26 cellular contexts compared by ENCODE assay signal in genomic region chr2:45178854-45179253, GRCh38.
A peak's percentile ranks its signal among the peaks of the same experiment; 100 is the strongest.
DNase-seq lines count a peak whose midpoint lies in the region; ATAC-seq, FAIRE-seq and TF ChIP-seq lines count a peak whose summit lies in the region.
"Had no signal": no experiment of that assay in that cellular context is flagged by ENCODE, and none has a peak within 500 bp of the region (broad histone marks: within the 10 kb centered on the region; RNA-seq: fewer than 3 reads in every experiment).

No MANE protein-coding gene starts in this region.

- H4K20me1 ChIP-seq in DND-41 (ENCODE audit: insufficient read depth, low read length) = no peaks in the 10 kb centered on the region

- peaks cover 3% of the 10 kb centered on the region for H3K9me3 Mint-ChIP-seq in activated T-helper 17 cell treated with anti-CD3 and anti-CD28 coated beads, Interleukin-2, amount 50 U/mL, for 72 hours
- H3K9me3 Mint-ChIP-seq: activated naive CD4-positive, alpha-beta T cell treated with anti-CD3 and anti-CD28 coated beads, Interleukin-2, amount 10 ng/mL, durations not matched to agents 7 days and 5 days had no signal

- FAIRE-seq in bronchial epithelial cell (lab: Jason Lieb, UNC) = no peak
- FAIRE-seq: islet of Langerhans had no signal

- H3K79me2 ChIP-seq in DND-41 (ENCODE audit: insufficient read depth, low read length) = no peaks in the 10 kb centered on the region

- H3K4me3 Mint-ChIP-seq in activated T-helper 17 cell treated with anti-CD3 and anti-CD28 coated beads, Interleukin-2, amount 50 U/mL, for 72 hours = no peak overlapping the region
- H3K4me3 Mint-ChIP-seq: activated naive CD4-positive, alpha-beta T cell treated with anti-CD3 and anti-CD28 coated beads, Interleukin-2, amount 10 ng/mL, durations not matched to agents 7 days and 5 days; CD4-positive, CD25-positive, alpha-beta regulatory T cell; T-cell had no signal

- H3K4me1 ChIP-seq in DND-41 (ENCODE audit: insufficient read depth, low read length) = peaks cover 24% of the 10 kb centered on the region
- peaks cover 0 to 14% (median 8%) of the 10 kb centered on the region in 4 donors for H3K4me1 ChIP-seq in tibial artery
- H3K4me1 ChIP-seq: ascending aorta, lower lobe of right lung, thyroid gland had no signal

- DNase-seq in DND-41 (no peak), M059J (ENCODE audit: low read depth) (peak; percentile 37), bronchial epithelial cell (ENCODE audit: low read depth) (peak; percentile 12), renal cortical epithelial cell (ENCODE audit: low read depth) (peak; percentile 25), NCI-H2029 treated with DMSO at 0.1 percent for 48 hours (lab: John Stamatoyannopoulos, UW) (no peak), tibial artery (no peak)
- DNase-seq: activated CD4-positive, alpha-beta T cell treated with anti-CD3 and anti-CD28 coated beads, Interleukin-2, amount 50 U/mL, for 48 hours; activated naive CD4-positive, alpha-beta T cell treated with anti-CD3 and anti-CD28 coated beads, Interleukin-2, amount 10 ng/mL, durations not matched to agents 7 days and 5 days; activated T-cell treated with anti-CD3 and anti-CD28 coated beads, Interleukin-2, amount 50 U/mL, for 1 hour; CD4-positive, CD25-positive, alpha-beta regulatory T cell; DMS79; KBM-7; lower lobe of right lung; NCI-H1105; NCI-H2107; NCI-H524 treated with DMSO at 0.1 percent for 48 hours; occipital lobe; right cardiac atrium; stimulated activated naive CD4-positive, alpha-beta T cell; T-cell; thyroid gland had no signal

- no peak overlapping the region for H3K27ac Mint-ChIP-seq in activated T-helper 17 cell treated with anti-CD3 and anti-CD28 coated beads, Interleukin-2, amount 50 U/mL, for 72 hours
- H3K27ac Mint-ChIP-seq: activated naive CD4-positive, alpha-beta T cell treated with anti-CD3 and anti-CD28 coated beads, Interleukin-2, amount 10 ng/mL, durations not matched to agents 7 days and 5 days; CD4-positive, CD25-positive, alpha-beta regulatory T cell; T-cell had no signal

- no peak for ATAC-seq in DND-41 (ENCODE audit: insufficient read depth, low read depth)
- no peak for ATAC-seq in activated T-helper 17 cell treated with anti-CD3 and anti-CD28 coated beads, Interleukin-2, amount 50 U/mL, for 72 hours (replicated peaks)
- ATAC-seq: lower lobe of right lung, right cardiac atrium, Right ventricle myocardium inferior, T-cell had no signal

- no peak overlapping the region for H3K4me3 ChIP-seq in DND-41 (ENCODE audit: low read depth in 1 of 2, low read length in 2 of 2)
- H3K4me3 ChIP-seq in bronchial epithelial cell (ENCODE audit: low read depth, low read length) = no peak overlapping the region
- no peak overlapping the region for H3K4me3 ChIP-seq in tibial artery
- H3K4me3 ChIP-seq: ascending aorta, lower lobe of right lung, thyroid gland had no signal

- no peaks in the 10 kb centered on the region for H3K9me3 ChIP-seq in DND-41 (ENCODE audit: insufficient read depth, low read length, severe bottlenecking)
- no peaks in the 10 kb centered on the region for H3K9me3 ChIP-seq in tibial artery
- H3K9me3 ChIP-seq: ascending aorta, lower lobe of right lung, thyroid gland had no signal

- no peaks in the 10 kb centered on the region for H3K36me3 Mint-ChIP-seq in activated T-helper 17 cell treated with anti-CD3 and anti-CD28 coated beads, Interleukin-2, amount 50 U/mL, for 72 hours (ENCODE audit: low read depth)
- H3K36me3 Mint-ChIP-seq: activated naive CD4-positive, alpha-beta T cell treated with anti-CD3 and anti-CD28 coated beads, Interleukin-2, amount 10 ng/mL, durations not matched to agents 7 days and 5 days; CD4-positive, CD25-positive, alpha-beta regulatory T cell; T-cell had no signal

- H3K27ac ChIP-seq in DND-41 (ENCODE audit: low read length) (0 out of 2 replicates have a peak overlapping the region, but pooled peaks have one; percentile 22), tibial artery (no peak overlapping the region)
- H3K27ac ChIP-seq: ascending aorta, lower lobe of right lung, thyroid gland, VCaP had no signal

- peaks cover 30% of the 10 kb centered on the region for H3K27me3 Mint-ChIP-seq in activated T-helper 17 cell treated with anti-CD3 and anti-CD28 coated beads, Interleukin-2, amount 50 U/mL, for 72 hours

- no peaks in the 10 kb centered on the region for H3K4me1 Mint-ChIP-seq in activated T-helper 17 cell treated with anti-CD3 and anti-CD28 coated beads, Interleukin-2, amount 50 U/mL, for 72 hours
- H3K4me1 Mint-ChIP-seq: activated naive CD4-positive, alpha-beta T cell treated with anti-CD3 and anti-CD28 coated beads, Interleukin-2, amount 10 ng/mL, durations not matched to agents 7 days and 5 days; CD4-positive, CD25-positive, alpha-beta regulatory T cell; T-cell had no signal

- no peak overlapping the region for H2AFZ ChIP-seq in DND-41 (ENCODE audit: low read depth, low read length)

- no peak for TF ChIP-seq CTCF in DND-41 (IDR thresholded peaks at IDR 0.05; ENCODE audit: borderline replicate concordance, extremely low read depth, low read length, poor library complexity, severe bottlenecking)
- no peak for TF ChIP-seq CTCF in bronchial epithelial cell (IDR thresholded peaks at IDR 0.05; ENCODE audit: insufficient read depth, low read length, severe bottlenecking)
- TF ChIP-seq CTCF in tibial artery (IDR thresholded peaks at IDR 0.05) = no peak

- intact Hi-C loops in tibial artery (cut with DNase I; ENCODE audit: low total_unique reads) = no loop called here

- H3K36me3 ChIP-seq in DND-41 (ENCODE audit: insufficient read depth, low read length) (no peaks in the 10 kb centered on the region), bronchial epithelial cell (ENCODE audit: control insufficient read depth, insufficient read depth, low read length) (no peaks in the 10 kb centered on the region), tibial artery (no peaks in the 10 kb centered on the region)
- H3K36me3 ChIP-seq: ascending aorta, lower lobe of right lung, thyroid gland had no signal

- no peak overlapping the region for H3K4me2 ChIP-seq in DND-41 (ENCODE audit: insufficient read depth, low read length)

- H3K9ac ChIP-seq in DND-41 (ENCODE audit: low read depth, low read length) = no peak overlapping the region

- H3K27me3 ChIP-seq in DND-41 (ENCODE audit: insufficient read depth, low read length, poor library complexity) (no peaks in the 10 kb centered on the region), bronchial epithelial cell (ENCODE audit: control insufficient read depth, insufficient read depth, low read length) (no peaks in the 10 kb centered on the region), tibial artery (no peaks in the 10 kb centered on the region)
- H3K27me3 ChIP-seq: ascending aorta, thyroid gland had no signal

Comparison
In these comparisons a context has a peak if more than half of its experiments do, and no peak if none do; other contexts are left out.
1. DNase-seq: peak in M059J (single experiment), bronchial epithelial cell (single experiment) and renal cortical epithelial cell (single experiment); none in DND-41 (single experiment), NCI-H2029 treated with DMSO at 0.1 percent for 48 hours (single experiment) and tibial artery (0 of 2).